ENCODE assay signal across 13 cellular contexts in genomic region chr5:435156-435790, GRCh38.
"Had no signal": no experiment of that assay in that cellular context is flagged by ENCODE, and none has a peak within 500 bp of the region (broad histone marks: within the 10 kb centered on the region; RNA-seq: fewer than 3 reads in every experiment).

No MANE protein-coding gene starts in this region.

- H3K4me3 ChIP-seq: left ventricle myocardium inferior, SJCRH30, spleen, upper lobe of left lung had no signal

- H3K4me1 ChIP-seq: foreskin keratinocyte, SJCRH30 had no signal

- H3K27ac ChIP-seq: foreskin keratinocyte, left ventricle myocardium inferior, SJCRH30, spleen, upper lobe of left lung had no signal

- FAIRE-seq: astrocyte, endothelial cell of umbilical vein had no signal

- H3K27ac Mint-ChIP-seq: activated CD8-positive, alpha-beta T cell treated with anti-CD3 and anti-CD28 coated beads for 36 hours; activated naive CD8-positive, alpha-beta T cell treated with anti-CD3 and anti-CD28 coated beads, Interleukin-2, amount 50 U/mL, for 24 hours had no signal

- DNase-seq: activated CD8-positive, alpha-beta T cell treated with anti-CD3 and anti-CD28 coated beads for 36 hours; activated naive CD8-positive, alpha-beta T cell treated with anti-CD3 and anti-CD28 coated beads, Interleukin-2, amount 50 U/mL, for 24 hours; foreskin keratinocyte; left ventricle myocardium inferior; mesendoderm; right cardiac atrium; SJCRH30; stimulated activated CD4-positive, alpha-beta T cell treated with anti-CD3 and anti-CD28 coated beads, Interleukin-1b, Interleukin-23, amount 100 ng/mL, for 48 hours; stimulated activated naive B cell treated with anti-CD40 and anti-IgM and Interleukin-4, amounts not matched to agents 10 μg/mL and 1 μg/mL and 100 μg/mL, for 72 hours had no signal

- H3K27me3 Mint-ChIP-seq: activated CD8-positive, alpha-beta T cell treated with anti-CD3 and anti-CD28 coated beads for 36 hours; activated naive CD8-positive, alpha-beta T cell treated with anti-CD3 and anti-CD28 coated beads, Interleukin-2, amount 50 U/mL, for 24 hours had no signal

- H3K9me3 Mint-ChIP-seq: activated CD8-positive, alpha-beta T cell treated with anti-CD3 and anti-CD28 coated beads for 36 hours; activated naive CD8-positive, alpha-beta T cell treated with anti-CD3 and anti-CD28 coated beads, Interleukin-2, amount 50 U/mL, for 24 hours; stimulated activated naive B cell treated with anti-CD40 and anti-IgM and Interleukin-4, amounts not matched to agents 10 μg/mL and 1 μg/mL and 100 μg/mL, for 72 hours had no signal

- H3K4me3 Mint-ChIP-seq: activated CD8-positive, alpha-beta T cell treated with anti-CD3 and anti-CD28 coated beads for 36 hours; activated naive CD8-positive, alpha-beta T cell treated with anti-CD3 and anti-CD28 coated beads, Interleukin-2, amount 50 U/mL, for 24 hours; stimulated activated naive B cell treated with anti-CD40 and anti-IgM and Interleukin-4, amounts not matched to agents 10 μg/mL and 1 μg/mL and 100 μg/mL, for 72 hours had no signal

- ATAC-seq: activated CD8-positive, alpha-beta T cell treated with anti-CD3 and anti-CD28 coated beads for 36 hours; activated naive CD8-positive, alpha-beta T cell treated with anti-CD3 and anti-CD28 coated beads, Interleukin-2, amount 50 U/mL, for 24 hours had no signal

- H3K9me3 ChIP-seq: left ventricle myocardium inferior, SJCRH30, spleen, upper lobe of left lung had no signal

- H3K27me3 ChIP-seq: SJCRH30, upper lobe of left lung had no signal

- H3K36me3 ChIP-seq: left ventricle myocardium inferior, SJCRH30, upper lobe of left lung had no signal
